In the genomic region with DNA sequence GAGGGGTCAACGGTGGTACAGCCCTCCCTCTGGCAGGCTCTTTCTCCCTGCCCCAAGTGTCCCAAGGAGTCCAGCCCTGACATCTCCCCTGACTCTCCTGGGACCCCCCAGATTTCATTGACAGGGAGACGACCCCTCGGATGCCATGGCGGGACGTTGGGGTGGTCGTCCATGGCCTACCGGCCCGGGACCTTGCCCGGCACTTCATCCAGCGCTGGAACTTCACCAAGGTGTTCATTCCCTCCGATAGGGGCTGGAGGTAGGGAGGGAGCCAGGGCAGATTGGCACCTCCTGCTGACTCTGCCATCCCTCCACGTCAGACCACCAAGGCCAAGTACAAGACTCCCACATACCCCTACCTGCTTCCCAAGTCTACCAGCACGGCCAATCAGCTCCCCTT, we compare ENCODE assay signal across 42 cellular contexts. TPM values are rescaled to one million over a fixed set of nuclear protein-coding genes. Genes with fewer than 3 reads are reported as not detected.
"Had no signal": no experiment of that assay in that cellular context is flagged by ENCODE, and none has a peak within 500 bp of the region (broad histone marks: within the 10 kb centered on the region; RNA-seq: fewer than 3 reads in every experiment).

No MANE protein-coding gene starts in this region.

- H3K9me3 Mint-ChIP-seq: activated naive CD4-positive, alpha-beta T cell treated with anti-CD3 and anti-CD28 coated beads for 36 hours; activated naive CD4-positive, alpha-beta T cell treated with anti-CD3 and anti-CD28 coated beads, Interleukin-2, amount 10 ng/mL, durations not matched to agents 7 days and 5 days; activated naive CD4-positive, alpha-beta T cell treated with anti-CD3 and anti-CD28 coated beads, Interleukin-2, amount 50 U/mL, for 24 hours; activated naive CD4-positive, alpha-beta T cell treated with anti-CD3 and anti-CD28 coated beads, Interleukin-2, amount 50 U/mL, for 72 hours; activated naive CD8-positive, alpha-beta T cell treated with anti-CD3 and anti-CD28 coated beads for 36 hours; activated naive CD8-positive, alpha-beta T cell treated with anti-CD3 and anti-CD28 coated beads, Interleukin-2, amount 10 ng/mL, durations not matched to agents 7 days and 5 days; activated naive CD8-positive, alpha-beta T cell treated with anti-CD3 and anti-CD28 coated beads, Interleukin-2, amount 50 U/mL, for 24 hours; activated T-cell treated with anti-CD3 and anti-CD28 coated beads, Interleukin-2, amount 50 U/mL, for 24 hours; activated T-cell treated with anti-CD3 and anti-CD28 coated beads, Interleukin-2, amount 50 U/mL, for 4 hours; activated T-cell treated with anti-CD3 and anti-CD28 coated beads, Interleukin-2, amount 50 U/mL, for 72 hours; activated T-helper 1 cell treated with anti-CD3 and anti-CD28 coated beads, Interleukin-12 subunit alpha, Interleukin-12 subunit beta, Interleukin-2, Interleukin-4 antibody, amounts not matched to agents 30 ng/mL and 10 ng/mL and 1 ng/mL, durations not matched to agents 14 hours and 24 hours and 36 hours; activated T-helper 17 cell treated with anti-CD3 and anti-CD28 coated beads, Interleukin-2, amount 50 U/mL, for 72 hours; activated T-helper 2 cell treated with anti-CD3 and anti-CD28 coated beads, Interferon-gamma antibody, Interleukin-2, Interleukin-4, amounts not matched to agents 10 μg/mL and 5 μg/mL and 100 μg/mL, durations not matched to agents 14 hours and 24 hours and 36 hours; central memory CD8-positive, alpha-beta T cell had no signal

- DNase-seq: activated effector memory CD4-positive, alpha-beta T cell treated with anti-CD3 and anti-CD28 coated beads, Interleukin-2, amount 50 U/mL, for 16 hours; activated effector memory CD4-positive, alpha-beta T cell treated with Interleukin-2 at 50 U/mL for 16 hours; activated gamma-delta T cell treated with Interleukin-2 at 50 U/mL for 16 hours; activated naive CD4-positive, alpha-beta T cell; activated naive CD4-positive, alpha-beta T cell treated with anti-CD3 and anti-CD28 coated beads for 36 hours; activated naive CD4-positive, alpha-beta T cell treated with anti-CD3 and anti-CD28 coated beads, Interleukin-2, amount 10 ng/mL, durations not matched to agents 7 days and 5 days; activated naive CD4-positive, alpha-beta T cell treated with anti-CD3 and anti-CD28 coated beads, Interleukin-2, amount 50 U/mL, for 16 hours; activated naive CD4-positive, alpha-beta T cell treated with Interleukin-2 at 50 U/mL for 16 hours; activated naive CD8-positive, alpha-beta T cell treated with anti-CD3 and anti-CD28 coated beads for 36 hours; activated naive CD8-positive, alpha-beta T cell treated with anti-CD3 and anti-CD28 coated beads, Interleukin-2, amount 10 ng/mL, durations not matched to agents 7 days and 5 days; activated naive CD8-positive, alpha-beta T cell treated with anti-CD3 and anti-CD28 coated beads, Interleukin-2, amount 50 U/mL, for 24 hours; activated T-cell treated with anti-CD3 and anti-CD28 coated beads, Interleukin-2, amount 50 U/mL, for 1 hour; activated T-cell treated with anti-CD3 and anti-CD28 coated beads, Interleukin-2, amount 50 U/mL, for 24 hours; activated T-cell treated with anti-CD3 and anti-CD28 coated beads, Interleukin-2, amount 50 U/mL, for 4 hours; activated T-cell treated with anti-CD3 and anti-CD28 coated beads, Interleukin-2, amount 50 U/mL, for 48 hours; activated T-cell treated with anti-CD3 and anti-CD28 coated beads, Interleukin-2, amount 50 U/mL, for 72 hours; adrenal gland; amniotic stem cell; amygdala; anterior cingulate cortex; aorta; body of pancreas; brain microvascular endothelial cell; caudate nucleus; central memory CD4-positive, alpha-beta T cell; cerebellar nuclear complex had no signal

- H3K4me1 Mint-ChIP-seq: activated naive CD4-positive, alpha-beta T cell treated with anti-CD3 and anti-CD28 coated beads, Interleukin-2, amount 10 ng/mL, durations not matched to agents 7 days and 5 days; activated naive CD4-positive, alpha-beta T cell treated with anti-CD3 and anti-CD28 coated beads, Interleukin-2, amount 50 U/mL, for 24 hours; activated naive CD8-positive, alpha-beta T cell treated with anti-CD3 and anti-CD28 coated beads for 36 hours; activated naive CD8-positive, alpha-beta T cell treated with anti-CD3 and anti-CD28 coated beads, Interleukin-2, amount 10 ng/mL, durations not matched to agents 7 days and 5 days; activated naive CD8-positive, alpha-beta T cell treated with anti-CD3 and anti-CD28 coated beads, Interleukin-2, amount 50 U/mL, for 24 hours; brain; central memory CD8-positive, alpha-beta T cell had no signal

- H3K9me3 ChIP-seq: adrenal gland, ascending aorta, body of pancreas, breast epithelium had no signal

- H3K27ac Mint-ChIP-seq: activated naive CD4-positive, alpha-beta T cell treated with anti-CD3 and anti-CD28 coated beads for 36 hours; activated naive CD4-positive, alpha-beta T cell treated with anti-CD3 and anti-CD28 coated beads, Interleukin-2, amount 10 ng/mL, durations not matched to agents 7 days and 5 days; activated naive CD4-positive, alpha-beta T cell treated with anti-CD3 and anti-CD28 coated beads, Interleukin-2, amount 50 U/mL, for 24 hours; activated naive CD8-positive, alpha-beta T cell; activated naive CD8-positive, alpha-beta T cell treated with anti-CD3 and anti-CD28 coated beads for 36 hours; activated naive CD8-positive, alpha-beta T cell treated with anti-CD3 and anti-CD28 coated beads, Interleukin-2, amount 10 ng/mL, durations not matched to agents 7 days and 5 days; activated naive CD8-positive, alpha-beta T cell treated with anti-CD3 and anti-CD28 coated beads, Interleukin-2, amount 50 U/mL, for 24 hours; activated T-cell treated with anti-CD3 and anti-CD28 coated beads, Interleukin-2, amount 50 U/mL, for 24 hours; activated T-cell treated with anti-CD3 and anti-CD28 coated beads, Interleukin-2, amount 50 U/mL, for 72 hours; activated T-helper 1 cell treated with anti-CD3 and anti-CD28 coated beads, Interleukin-12 subunit alpha, Interleukin-12 subunit beta, Interleukin-2, Interleukin-4 antibody, amounts not matched to agents 30 ng/mL and 10 ng/mL and 1 ng/mL, durations not matched to agents 14 hours and 24 hours and 36 hours; activated T-helper 17 cell treated with anti-CD3 and anti-CD28 coated beads, Interleukin-2, amount 50 U/mL, for 72 hours; activated T-helper 2 cell treated with anti-CD3 and anti-CD28 coated beads, Interferon-gamma antibody, Interleukin-2, Interleukin-4, amounts not matched to agents 10 μg/mL and 5 μg/mL and 100 μg/mL, durations not matched to agents 14 hours and 24 hours and 36 hours; brain had no signal

- H3K4me3 Mint-ChIP-seq: activated naive CD4-positive, alpha-beta T cell treated with anti-CD3 and anti-CD28 coated beads for 36 hours; activated naive CD4-positive, alpha-beta T cell treated with anti-CD3 and anti-CD28 coated beads, Interleukin-2, amount 10 ng/mL, durations not matched to agents 7 days and 5 days; activated naive CD4-positive, alpha-beta T cell treated with anti-CD3 and anti-CD28 coated beads, Interleukin-2, amount 50 U/mL, for 24 hours; activated naive CD8-positive, alpha-beta T cell; activated naive CD8-positive, alpha-beta T cell treated with anti-CD3 and anti-CD28 coated beads for 36 hours; activated naive CD8-positive, alpha-beta T cell treated with anti-CD3 and anti-CD28 coated beads, Interleukin-2, amount 10 ng/mL, durations not matched to agents 7 days and 5 days; activated naive CD8-positive, alpha-beta T cell treated with anti-CD3 and anti-CD28 coated beads, Interleukin-2, amount 50 U/mL, for 24 hours; activated T-cell treated with anti-CD3 and anti-CD28 coated beads, Interleukin-2, amount 50 U/mL, for 24 hours; activated T-cell treated with anti-CD3 and anti-CD28 coated beads, Interleukin-2, amount 50 U/mL, for 4 hours; activated T-cell treated with anti-CD3 and anti-CD28 coated beads, Interleukin-2, amount 50 U/mL, for 72 hours; activated T-helper 1 cell treated with anti-CD3 and anti-CD28 coated beads, Interleukin-12 subunit alpha, Interleukin-12 subunit beta, Interleukin-2, Interleukin-4 antibody, amounts not matched to agents 30 ng/mL and 10 ng/mL and 1 ng/mL, durations not matched to agents 14 hours and 24 hours and 36 hours; activated T-helper 17 cell treated with anti-CD3 and anti-CD28 coated beads, Interleukin-2, amount 50 U/mL, for 72 hours; brain; central memory CD8-positive, alpha-beta T cell had no signal

- H3K27me3 Mint-ChIP-seq: activated naive CD4-positive, alpha-beta T cell treated with anti-CD3 and anti-CD28 coated beads, Interleukin-2, amount 10 ng/mL, durations not matched to agents 7 days and 5 days; activated naive CD4-positive, alpha-beta T cell treated with anti-CD3 and anti-CD28 coated beads, Interleukin-2, amount 50 U/mL, for 24 hours; activated naive CD8-positive, alpha-beta T cell; activated naive CD8-positive, alpha-beta T cell treated with anti-CD3 and anti-CD28 coated beads for 36 hours; activated naive CD8-positive, alpha-beta T cell treated with anti-CD3 and anti-CD28 coated beads, Interleukin-2, amount 10 ng/mL, durations not matched to agents 7 days and 5 days; activated naive CD8-positive, alpha-beta T cell treated with anti-CD3 and anti-CD28 coated beads, Interleukin-2, amount 50 U/mL, for 24 hours; activated T-cell treated with anti-CD3 and anti-CD28 coated beads, Interleukin-2, amount 50 U/mL, for 24 hours; activated T-helper 17 cell treated with anti-CD3 and anti-CD28 coated beads, Interleukin-2, amount 50 U/mL, for 72 hours; brain; central memory CD8-positive, alpha-beta T cell had no signal

- ATAC-seq: activated naive CD4-positive, alpha-beta T cell treated with anti-CD3 and anti-CD28 coated beads, Interleukin-2, amount 50 U/mL, for 72 hours; activated naive CD8-positive, alpha-beta T cell treated with anti-CD3 and anti-CD28 coated beads, Interleukin-2, amount 50 U/mL, for 24 hours; activated T-cell treated with anti-CD3 and anti-CD28 coated beads, Interleukin-2, amount 50 U/mL, for 4 hours; activated T-cell treated with anti-CD3 and anti-CD28 coated beads, Interleukin-2, amount 50 U/mL, for 72 hours; activated T-helper 17 cell treated with anti-CD3 and anti-CD28 coated beads, Interleukin-2, amount 50 U/mL, for 72 hours; body of pancreas had no signal

- H3K36me3 Mint-ChIP-seq: activated naive CD4-positive, alpha-beta T cell treated with anti-CD3 and anti-CD28 coated beads, Interleukin-2, amount 50 U/mL, for 72 hours had no signal

RNA-seq across cellular contexts. Expression of a gene that starts 28.1 kb away (rescaled TPM):
- total RNA-seq: activated naive CD4-positive, alpha-beta T cell treated with anti-CD3 and anti-CD28 coated beads for 36 hours; activated naive CD4-positive, alpha-beta T cell treated with anti-CD3 and anti-CD28 coated beads, Interleukin-2, amount 50 U/mL, for 72 hours; activated naive CD8-positive, alpha-beta T cell treated with anti-CD3 and anti-CD28 coated beads for 36 hours; activated naive CD8-positive, alpha-beta T cell treated with anti-CD3 and anti-CD28 coated beads, Interleukin-2, amount 10 ng/mL, durations not matched to agents 7 days and 5 days; activated T-cell treated with anti-CD3 and anti-CD28 coated beads, Interleukin-2, amount 50 U/mL, for 4 hours; activated T-cell treated with anti-CD3 and anti-CD28 coated beads, Interleukin-2, amount 50 U/mL, for 72 hours; activated T-helper 1 cell treated with anti-CD3 and anti-CD28 coated beads, Interleukin-12 subunit alpha, Interleukin-12 subunit beta, Interleukin-2, Interleukin-4 antibody, amounts not matched to agents 30 ng/mL and 10 ng/mL and 1 ng/mL, durations not matched to agents 14 hours and 24 hours and 36 hours; activated T-helper 17 cell treated with anti-CD3 and anti-CD28 coated beads, Interleukin-2, amount 50 U/mL, for 72 hours; activated T-helper 2 cell treated with anti-CD3 and anti-CD28 coated beads, Interferon-gamma antibody, Interleukin-2, Interleukin-4, amounts not matched to agents 10 μg/mL and 5 μg/mL and 100 μg/mL, durations not matched to agents 14 hours and 24 hours and 36 hours; adrenal gland; aorta; ascending aorta; astrocyte; body of pancreas; breast epithelium; bronchial epithelial cell; cardiac muscle cell; cardiac septum; cerebellum; chondrocyte had no signal
